In genomic region chr4:189162888-189163287, GRCh38 we compare ENCODE assay signal across 30 cellular contexts.
"Had no signal": no experiment of that assay in that cellular context is flagged by ENCODE, and none has a peak within 500 bp of the region (broad histone marks: within the 10 kb centered on the region; RNA-seq: fewer than 3 reads in every experiment).

No MANE protein-coding gene starts in this region.

- H3K9me3 ChIP-seq: esophagus muscularis mucosa, heart right ventricle, psoas muscle, right atrium auricular region, suprapubic skin, tibial artery, upper lobe of right lung had no signal

- FAIRE-seq: astrocyte, kidney had no signal

- H3K9ac ChIP-seq: parathyroid adenoma had no signal

- H3K36me3 ChIP-seq: esophagus muscularis mucosa, heart right ventricle, right atrium auricular region, suprapubic skin, tibial artery, upper lobe of right lung had no signal

- H2AFZ ChIP-seq: parathyroid adenoma had no signal

- H3K36me3 Mint-ChIP-seq: mesothelial cell of epicardium, naive B cell had no signal

- H3K27ac ChIP-seq: esophagus muscularis mucosa, heart right ventricle, parathyroid adenoma, psoas muscle, right atrium auricular region, tibial artery, upper lobe of right lung had no signal

- H3K27ac Mint-ChIP-seq: activated CD4-positive, alpha-beta memory T cell treated with anti-CD3 and anti-CD28 coated beads, Interleukin-2, amount 10 ng/mL, durations not matched to agents 7 days and 5 days; activated CD4-positive, alpha-beta T cell treated with anti-CD3 and anti-CD28 coated beads, Interleukin-2, amount 10 ng/mL, durations not matched to agents 7 days and 5 days; activated T-helper 17 cell treated with anti-CD3 and anti-CD28 coated beads, Interleukin-2, amount 50 U/mL, for 72 hours; mesothelial cell of epicardium; naive B cell; nephron progenitor cell had no signal

- H3K4me1 ChIP-seq: esophagus muscularis mucosa, heart right ventricle, parathyroid adenoma, psoas muscle, right atrium auricular region, suprapubic skin, tibial artery, upper lobe of right lung had no signal

- H3K9me3 Mint-ChIP-seq: activated CD4-positive, alpha-beta T cell treated with anti-CD3 and anti-CD28 coated beads, Interleukin-2, amount 10 ng/mL, durations not matched to agents 7 days and 5 days; mesothelial cell of epicardium; nephron progenitor cell had no signal

- H3K27me3 ChIP-seq: esophagus muscularis mucosa, right atrium auricular region, suprapubic skin, tibial artery had no signal

- H3K27me3 Mint-ChIP-seq: activated CD4-positive, alpha-beta memory T cell treated with anti-CD3 and anti-CD28 coated beads, Interleukin-2, amount 10 ng/mL, durations not matched to agents 7 days and 5 days; activated CD4-positive, alpha-beta T cell treated with anti-CD3 and anti-CD28 coated beads, Interleukin-2, amount 10 ng/mL, durations not matched to agents 7 days and 5 days; activated T-helper 17 cell treated with anti-CD3 and anti-CD28 coated beads, Interleukin-2, amount 50 U/mL, for 72 hours; naive B cell had no signal

- H3K4me3 ChIP-seq: esophagus muscularis mucosa, heart right ventricle, psoas muscle, right atrium auricular region, suprapubic skin, tibial artery, upper lobe of right lung had no signal

- H3K4me3 Mint-ChIP-seq: activated CD4-positive, alpha-beta memory T cell treated with anti-CD3 and anti-CD28 coated beads, Interleukin-2, amount 10 ng/mL, durations not matched to agents 7 days and 5 days; activated CD4-positive, alpha-beta T cell treated with anti-CD3 and anti-CD28 coated beads, Interleukin-2, amount 10 ng/mL, durations not matched to agents 7 days and 5 days; activated T-cell treated with anti-CD3 and anti-CD28 coated beads, Interleukin-2, amount 50 U/mL, for 4 hours; activated T-helper 17 cell treated with anti-CD3 and anti-CD28 coated beads, Interleukin-2, amount 50 U/mL, for 72 hours; mesothelial cell of epicardium; naive B cell; nephron progenitor cell had no signal

- DNase-seq: activated CD4-positive, alpha-beta memory T cell treated with anti-CD3 and anti-CD28 coated beads, Interleukin-2, amount 10 ng/mL, durations not matched to agents 7 days and 5 days; activated CD4-positive, alpha-beta T cell treated with anti-CD3 and anti-CD28 coated beads, Interleukin-2, amount 10 ng/mL, durations not matched to agents 7 days and 5 days; activated CD4-positive, CD25-positive, alpha-beta regulatory T cell treated with anti-CD3 and anti-CD28 coated beads, Interleukin-2, amount 50 U/mL, for 72 hours; activated gamma-delta T cell treated with Interleukin-2 at 50 U/mL for 16 hours; activated naive CD4-positive, alpha-beta T cell treated with anti-CD3 and anti-CD28 coated beads, Interleukin-2, amount 50 U/mL, for 16 hours; activated T-cell treated with anti-CD3 and anti-CD28 coated beads, Interleukin-2, amount 50 U/mL, for 4 hours; amniotic stem cell; caudate nucleus; cortex of kidney; foreskin melanocyte; heart right ventricle; kidney; left colon; mammary epithelial cell; naive B cell; nephron progenitor cell; nucleus accumbens; psoas muscle; stimulated activated CD4-positive, alpha-beta T cell treated with anti-CD3 and anti-CD28 coated beads, Interleukin-15, amount 100 ng/mL, for 24 hours; stimulated activated CD4-positive, alpha-beta T cell treated with anti-CD3 and anti-CD28 coated beads, Interleukin-2, amount 100 ng/mL, for 24 hours; stimulated activated naive CD4-positive, alpha-beta T cell; tibial artery; upper lobe of right lung had no signal

- H3K4me1 Mint-ChIP-seq: activated CD4-positive, alpha-beta memory T cell treated with anti-CD3 and anti-CD28 coated beads, Interleukin-2, amount 10 ng/mL, durations not matched to agents 7 days and 5 days; activated CD4-positive, alpha-beta T cell treated with anti-CD3 and anti-CD28 coated beads, Interleukin-2, amount 10 ng/mL, durations not matched to agents 7 days and 5 days; activated T-helper 17 cell treated with anti-CD3 and anti-CD28 coated beads, Interleukin-2, amount 50 U/mL, for 72 hours; naive B cell had no signal

- H3K79me2 ChIP-seq: parathyroid adenoma had no signal
